In genomic region chr20:3161316-3162079, GRCh38 we compare ENCODE assay signal across 16 cellular contexts. TPM values are rescaled to one million over a fixed set of nuclear protein-coding genes. Genes with fewer than 3 reads are reported as not detected.
DNase-seq lines count a peak whose midpoint lies in the region; ATAC-seq, FAIRE-seq and TF ChIP-seq lines count a peak whose summit lies in the region.
"Had no signal": no experiment of that assay in that cellular context is flagged by ENCODE, and none has a peak within 500 bp of the region (broad histone marks: within the 10 kb centered on the region; RNA-seq: fewer than 3 reads in every experiment).

No MANE protein-coding gene starts in this region.

- ATAC-seq in activated CD8-positive, alpha-beta T cell treated with anti-CD3 and anti-CD28 coated beads, Interleukin-2, amount 10 ng/mL, durations not matched to agents 7 days and 5 days, result no peak
- ATAC-seq in GM21737 (IDR thresholded peaks at IDR 0.05; ENCODE audit: unreplicated experiment), result no peak
- ATAC-seq: right lobe of liver had no signal

- POLR2A ChIA-PET in activated CD8-positive, alpha-beta T cell treated with anti-CD3 and anti-CD28 coated beads, Interleukin-2, amount 10 ng/mL, durations not matched to agents 7 days and 5 days (lab: Charles Lee), result interaction anchor here (1.0 kb wide), 2 partner anchors 11 to 41 kb away, joined by 4 to 5 read pairs; no protein-coding TSS in a partner anchor

- no peak for FAIRE-seq in H54 (lab: Jason Lieb, UNC)

- H3K27ac Mint-ChIP-seq in activated CD8-positive, alpha-beta T cell treated with anti-CD3 and anti-CD28 coated beads, Interleukin-2, amount 10 ng/mL, durations not matched to agents 7 days and 5 days, result no peak overlapping the region
- peak overlapping the region; percentile 12 for H3K27ac Mint-ChIP-seq in mesothelial cell of epicardium
- peak overlapping the region in 1 of 7 donors; percentile 25 for H3K27ac Mint-ChIP-seq in CD14-positive monocyte

- TF ChIP-seq POLR2A in H54 (IDR thresholded peaks at IDR 0.05; ENCODE audit: low read depth, low read length), result no peak

- CTCF ChIA-PET in activated CD8-positive, alpha-beta T cell treated with anti-CD3 and anti-CD28 coated beads, Interleukin-2, amount 10 ng/mL, durations not matched to agents 7 days and 5 days (lab: Charles Lee), result interaction anchor here (0.6 to 1.8 kb wide), 3 partner anchors 11 to 659 kb away, joined by 3 to 10 read pairs (median 3); partner anchors contain the start of gene AP5S1

- intact Hi-C loops in CD14-positive monocyte (cut with micrococcal nuclease), result no loop called here

- peaks cover 13% of the 10 kb centered on the region for H3K36me3 Mint-ChIP-seq in activated CD8-positive, alpha-beta T cell treated with anti-CD3 and anti-CD28 coated beads, Interleukin-2, amount 10 ng/mL, durations not matched to agents 7 days and 5 days (ENCODE audit: low read depth)
- H3K36me3 Mint-ChIP-seq in mesothelial cell of epicardium (peaks cover 2% of the 10 kb centered on the region), CD14-positive monocyte (peaks cover 0 to 4% of the 10 kb centered on the region in 2 donors)

- no peaks in the 10 kb centered on the region for H3K9me3 Mint-ChIP-seq in activated CD8-positive, alpha-beta T cell treated with anti-CD3 and anti-CD28 coated beads, Interleukin-2, amount 10 ng/mL, durations not matched to agents 7 days and 5 days (ENCODE audit: insufficient read depth)
- H3K9me3 Mint-ChIP-seq in mesothelial cell of epicardium (no peaks in the 10 kb centered on the region), CD14-positive monocyte (peaks cover 0 to 4% (median 0%) of the 10 kb centered on the region in 7 donors)
- H3K9me3 Mint-ChIP-seq: nephron progenitor cell had no signal

- peak; percentile 48 for DNase-seq in DMS53 (lab: John Stamatoyannopoulos, UW)
- DNase-seq in DMS53 treated with DMSO at 0.1 percent for 48 hours (lab: John Stamatoyannopoulos, UW; ENCODE audit: unreplicated experiment), result no peak
- DNase-seq in ELF-1 (ENCODE audit: low read depth, low spot score), result peak; percentile 52
- no peak for DNase-seq in activated CD8-positive, alpha-beta T cell treated with anti-CD3 and anti-CD28 coated beads, Interleukin-2, amount 10 ng/mL, durations not matched to agents 7 days and 5 days
- DNase-seq in mesothelial cell of epicardium (ENCODE audit: low spot score in 2 of 2, unreplicated experiment in 2 of 2), result no peak
- DNase-seq in H54 (ENCODE audit: insufficient read length, low spot score), result no peak
- DNase-seq in CD14-positive monocyte (ENCODE audit: low spot score), result no peak
- DNase-seq: activated T-cell treated with anti-CD3 and anti-CD28 coated beads for 4 hours; GF-D8; left ventricle myocardium inferior; NCI-H1048; nephron progenitor cell; SIG-M5; stimulated activated CD4-positive, alpha-beta T cell treated with anti-CD3 and anti-CD28 coated beads, Interleukin-2, amount 100 ng/mL, for 48 hours had no signal

- no peaks in the 10 kb centered on the region for H3K27me3 Mint-ChIP-seq in activated CD8-positive, alpha-beta T cell treated with anti-CD3 and anti-CD28 coated beads, Interleukin-2, amount 10 ng/mL, durations not matched to agents 7 days and 5 days (ENCODE audit: low read depth)
- no peaks in the 10 kb centered on the region for H3K27me3 Mint-ChIP-seq in mesothelial cell of epicardium (ENCODE audit: low read depth)
- H3K27me3 Mint-ChIP-seq in CD14-positive monocyte (ENCODE audit: low read depth in 3 of 3), result peaks cover 9 to 17% (median 16%) of the 10 kb centered on the region in 3 donors

- H3K4me3 Mint-ChIP-seq in activated CD8-positive, alpha-beta T cell treated with anti-CD3 and anti-CD28 coated beads, Interleukin-2, amount 10 ng/mL, durations not matched to agents 7 days and 5 days, result peak overlapping the region; percentile 43
- peak overlapping the region; percentile 31 for H3K4me3 Mint-ChIP-seq in mesothelial cell of epicardium
- peak overlapping the region in 1 of 2 donors; percentile 9 for H3K4me3 Mint-ChIP-seq in CD14-positive monocyte
- H3K4me3 Mint-ChIP-seq: nephron progenitor cell had no signal

- peaks cover 26% of the 10 kb centered on the region for H3K4me1 Mint-ChIP-seq in activated CD8-positive, alpha-beta T cell treated with anti-CD3 and anti-CD28 coated beads, Interleukin-2, amount 10 ng/mL, durations not matched to agents 7 days and 5 days (ENCODE audit: low read depth)
- H3K4me1 Mint-ChIP-seq in mesothelial cell of epicardium, result peaks cover 25% of the 10 kb centered on the region
- peaks cover 38% of the 10 kb centered on the region for H3K4me1 Mint-ChIP-seq in CD14-positive monocyte

- no peak for TF ChIP-seq CTCF in mesothelial cell of epicardium (IDR thresholded peaks at IDR 0.05; ENCODE audit: unreplicated experiment)
- no peak for TF ChIP-seq CTCF in CD14-positive monocyte (IDR thresholded peaks at IDR 0.05)

RNA-seq across cellular contexts. Expression of gene FASTKD5, which starts 1.8 kb away (rescaled TPM):
- 10 to 100 TPM; 19.6 to 20.2 TPM for total RNA-seq in activated CD8-positive, alpha-beta T cell treated with anti-CD3 and anti-CD28 coated beads, Interleukin-2, amount 10 ng/mL, durations not matched to agents 7 days and 5 days
- 19.1 to 19.8 TPM (median 19.7 TPM) in 3 replicates for total RNA-seq in mesothelial cell of epicardium
- polyA plus RNA-seq in CD14-positive monocyte, result 10 to 100 TPM; 12.5 to 13.7 TPM

RNA-seq across cellular contexts. Expression of gene UBOX5, which starts 1.8 kb away (rescaled TPM):
- 1 to 10 TPM; 7.0 to 7.4 TPM for total RNA-seq in activated CD8-positive, alpha-beta T cell treated with anti-CD3 and anti-CD28 coated beads, Interleukin-2, amount 10 ng/mL, durations not matched to agents 7 days and 5 days
- total RNA-seq in mesothelial cell of epicardium, result 11.6 to 12.3 TPM (median 11.6 TPM) in 3 replicates
- polyA plus RNA-seq in CD14-positive monocyte, result 1 to 10 TPM; 2.3 to 4.2 TPM

RNA-seq across cellular contexts. Expression of gene LZTS3, which starts 11.9 kb away (rescaled TPM):
- under 1 TPM; 0.42 to 0.53 TPM for total RNA-seq in activated CD8-positive, alpha-beta T cell treated with anti-CD3 and anti-CD28 coated beads, Interleukin-2, amount 10 ng/mL, durations not matched to agents 7 days and 5 days
- 14.1 to 15.1 TPM (median 14.2 TPM) in 3 replicates for total RNA-seq in mesothelial cell of epicardium
- under 1 TPM in 1 of 2 donors, not detected in 1; 0.05 TPM for polyA plus RNA-seq in CD14-positive monocyte

RNA-seq across cellular contexts. Expression of gene DDRGK1, which starts 43.0 kb away (rescaled TPM):
- total RNA-seq in activated CD8-positive, alpha-beta T cell treated with anti-CD3 and anti-CD28 coated beads, Interleukin-2, amount 10 ng/mL, durations not matched to agents 7 days and 5 days, result 10 to 100 TPM; 49.0 to 54.4 TPM
- 62.7 to 63.0 TPM (median 63.0 TPM) in 3 replicates for total RNA-seq in mesothelial cell of epicardium
- 10 to 100 TPM; 39.9 to 42.7 TPM for polyA plus RNA-seq in CD14-positive monocyte

RNA-seq across cellular contexts. Expression of gene ITPA, which starts 47.8 kb away (rescaled TPM):
- total RNA-seq in activated CD8-positive, alpha-beta T cell treated with anti-CD3 and anti-CD28 coated beads, Interleukin-2, amount 10 ng/mL, durations not matched to agents 7 days and 5 days, result 10 to 100 TPM; 53.2 to 60.7 TPM
- 54.7 to 59.3 TPM (median 57.6 TPM) in 3 replicates for total RNA-seq in mesothelial cell of epicardium
- 10 to 100 TPM; 57.0 to 62.8 TPM for polyA plus RNA-seq in CD14-positive monocyte

Comparison
In these comparisons a context has a peak if more than half of its experiments do, and no peak if none do; other contexts are left out.
1. DNase-seq: peak in DMS53 (single experiment) and ELF-1 (single experiment); none in DMS53 treated with DMSO at 0.1 percent for 48 hours (single experiment), activated CD8-positive, alpha-beta T cell treated with anti-CD3 and anti-CD28 coated beads, Interleukin-2, amount 10 ng/mL, durations not matched to agents 7 days and 5 days (single experiment), mesothelial cell of epicardium (0 of 2), H54 (single experiment) and CD14-positive monocyte (single experiment).